1 cellular context compared by ENCODE assay signal in the genomic region with DNA sequence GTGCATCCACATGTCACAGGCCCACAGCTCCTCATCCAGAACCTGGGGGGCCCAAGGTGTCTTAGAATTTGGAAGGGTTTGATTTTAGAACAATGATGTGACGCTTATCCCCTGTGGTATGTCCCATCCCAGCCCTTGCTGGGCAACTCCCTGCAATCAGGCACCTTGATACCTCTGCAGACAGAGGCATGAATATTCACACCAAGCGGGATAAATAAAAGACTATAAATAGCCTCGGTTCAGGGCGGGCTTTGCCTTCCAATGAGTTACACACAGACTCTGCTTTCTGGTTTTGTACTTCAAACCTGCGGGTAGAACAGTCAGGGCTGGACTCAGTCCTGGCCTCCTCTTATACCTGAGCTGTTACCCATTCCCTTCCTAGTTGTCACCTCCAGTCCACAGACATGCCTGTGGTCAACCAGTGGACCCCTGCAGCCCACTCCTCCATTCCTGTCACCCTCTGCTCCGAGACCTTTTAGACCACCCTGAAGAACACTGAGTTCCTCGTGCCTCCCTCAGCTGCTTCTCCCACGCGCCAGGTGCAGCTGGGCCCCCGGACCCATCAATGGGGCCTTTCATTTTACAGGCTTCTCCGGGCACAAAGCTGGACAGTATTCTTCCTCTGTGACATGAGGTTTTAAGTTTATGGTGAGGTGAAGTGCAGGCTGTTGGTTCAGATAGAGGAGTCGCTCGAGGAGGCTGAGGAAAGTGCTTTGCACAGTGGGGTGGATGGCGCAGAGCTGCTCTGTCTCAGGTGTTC.
TF ChIP-seq lines count a peak whose summit lies in the region.

No MANE protein-coding gene starts in this region.

TF ChIP-seq in WTC11, 78 proteins besides CTCF, POLR2A, EP300 and RAD21 (continued from another document):
- no peak for TF ChIP-seq AR (CRISPR knock-in tag; IDR thresholded peaks at IDR 0.05)
- no peak for TF ChIP-seq FOXJ3 (CRISPR knock-in tag; IDR thresholded peaks at IDR 0.05; ENCODE audit: borderline replicate concordance)
- TF ChIP-seq NR3C1 (CRISPR knock-in tag; conservative IDR thresholded peaks at IDR 0.05; ENCODE audit: low read depth) = no peak
